1 cellular context compared by ENCODE assay signal in genomic region chr11:95923730-95924413, GRCh38.
TF ChIP-seq lines count a peak whose summit lies in the region.

Gene MTMR2, minus strand, starts transcription at chr11:95924107. Its CDS starts 153 bp downstream, at chr11:95923954.

TF ChIP-seq in HCT116, 20 proteins besides CTCF, POLR2A, EP300 and RAD21 (continued from another document):
- TF ChIP-seq REST (IDR thresholded peaks at IDR 0.05; ENCODE audit: low read depth) (no peak), SP1 (IDR thresholded peaks at IDR 0.05; ENCODE audit: low read depth) (no peak; the same call in 1 of the 2 replicates), SRF (IDR thresholded peaks at IDR 0.05; ENCODE audit: low read depth) (no peak), POLR2AphosphoS5 (IDR thresholded peaks at IDR 0.05; ENCODE audit: low read depth, low read length) (peak; percentile 99), TCF7L2 (IDR thresholded peaks at IDR 0.05; ENCODE audit: borderline replicate concordance, extremely low read depth, insufficient read depth, insufficient read length) (peak; percentile 11), JUND (IDR thresholded peaks at IDR 0.05) (no peak; the same call in 1 of the 2 replicates), YY1 (IDR thresholded peaks at IDR 0.05; ENCODE audit: extremely low read depth, insufficient replicate concordance, low read depth, low read length) (peak; percentile 94)
TF ChIP-seq in HCT116: peak in this region for 9.
